Comparison of ENCODE assay signal across 26 cellular contexts in genomic region chr14:53968756-53969155, GRCh38. TPM values are rescaled to one million over a fixed set of nuclear protein-coding genes. Genes with fewer than 3 reads are reported as not detected.
"Had no signal": no experiment of that assay in that cellular context is flagged by ENCODE, and none has a peak within 500 bp of the region (broad histone marks: within the 10 kb centered on the region; RNA-seq: fewer than 3 reads in every experiment).

No MANE protein-coding gene starts in this region.

- ATAC-seq: K562 had no signal

- H3K36me3 ChIP-seq: SJSA1 had no signal

- H3K4me1 ChIP-seq: SJSA1 had no signal

- H3K4me3 ChIP-seq: K562, SJSA1, SK-N-MC had no signal

- H3K9me3 ChIP-seq: SJSA1 had no signal

- FAIRE-seq: K562, RCC 7860 had no signal

- H3K9ac ChIP-seq: KMS-11 had no signal

- H3K27ac ChIP-seq: HL-60, KMS-11, SJSA1, SK-N-MC had no signal

- H3K4me2 ChIP-seq: KMS-11 had no signal

- DNase-seq: Kasumi-1; MV-4-11; NCI-H1048; NCI-H1105; NCI-H1417; NCI-H1436 treated with DMSO at 0.1 percent for 48 hours; NCI-H1694; NCI-H187 treated with DMSO at 0.1 percent for 48 hours; NCI-H2081; NCI-H2107; NCI-H2227 treated with DMSO at 0.1 percent for 48 hours; NCI-H524 treated with DMSO at 0.1 percent for 48 hours; NCI-H69; NCI-H774; NK-92 treated with Interleukin-12 subunit alpha and Interleukin-12 subunit beta, amount 100 ng/mL, for 24 hours; OCI-M1; Right ventricle myocardium superior; RPMI8226; SIG-M5 had no signal

RNA-seq across cellular contexts. Expression of gene BMP4, which starts 12.1 kb away (rescaled TPM):
- total RNA-seq: K562, NCI-H460 had no signal
